1 cellular context compared by ENCODE assay signal in the genomic region with DNA sequence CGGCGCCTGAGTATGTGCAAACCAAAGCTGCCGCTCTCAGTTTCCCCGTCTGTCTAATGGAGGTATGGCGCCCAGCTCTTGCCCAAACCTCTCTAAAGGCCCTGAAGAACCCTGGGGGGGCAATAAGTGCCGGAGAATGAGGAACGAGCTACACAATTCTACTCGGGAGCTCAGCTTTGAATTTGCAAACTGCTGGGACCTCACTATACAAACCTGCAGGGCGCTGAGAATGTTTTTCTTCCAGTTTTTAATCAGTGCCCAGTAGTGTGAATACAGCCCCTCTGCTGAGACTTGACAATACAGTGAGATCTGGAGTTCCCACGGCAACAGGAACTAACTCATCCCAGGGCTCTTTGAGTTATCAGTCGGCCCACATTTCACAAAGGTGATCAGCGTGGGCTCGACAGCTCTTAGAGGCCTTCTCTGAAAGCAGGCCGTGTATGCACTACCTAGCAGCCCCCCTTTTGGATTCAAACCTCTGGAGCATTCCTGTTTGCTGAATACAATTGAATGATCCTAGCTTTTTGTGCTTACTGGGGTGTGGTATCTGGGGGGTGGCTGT.
A peak's percentile ranks its signal among the peaks of the same experiment; 100 is the strongest.
TF ChIP-seq lines count a peak whose summit lies in the region.

No MANE protein-coding gene starts in this region.

TF ChIP-seq in K562, 482 proteins besides CTCF, POLR2A, EP300 and RAD21 (continued from another document and continues in another):
- TF ChIP-seq CHD7 (IDR thresholded peaks at IDR 0.05; ENCODE audit: low read depth, low read length) = no peak
- no peak for TF ChIP-seq ATF7 (IDR thresholded peaks at IDR 0.05)
- no peak for TF ChIP-seq SETDB1 (IDR thresholded peaks at IDR 0.05; ENCODE audit: low read length)
- TF ChIP-seq ZNF57 (CRISPR knock-in tag; IDR thresholded peaks at IDR 0.05) = no peak
- peak; percentile 47; the same call in 1 of the 2 replicates for TF ChIP-seq NCOR1 (IDR thresholded peaks at IDR 0.05)
- TF ChIP-seq THRAP3 (IDR thresholded peaks at IDR 0.05; ENCODE audit: borderline replicate concordance) = no peak
- peak in 1 of 2 experiments; percentile 17 for TF ChIP-seq E2F6 (IDR thresholded peaks at IDR 0.05; ENCODE audit: borderline replicate concordance in 1 of 2, extremely low read depth in 1 of 2, insufficient read depth in 1 of 2, insufficient read length in 1 of 2, low read depth in 1 of 2, low read length in 1 of 2, poor library complexity in 1 of 2, severe bottlenecking in 1 of 2)
- TF ChIP-seq, protein P1, sequence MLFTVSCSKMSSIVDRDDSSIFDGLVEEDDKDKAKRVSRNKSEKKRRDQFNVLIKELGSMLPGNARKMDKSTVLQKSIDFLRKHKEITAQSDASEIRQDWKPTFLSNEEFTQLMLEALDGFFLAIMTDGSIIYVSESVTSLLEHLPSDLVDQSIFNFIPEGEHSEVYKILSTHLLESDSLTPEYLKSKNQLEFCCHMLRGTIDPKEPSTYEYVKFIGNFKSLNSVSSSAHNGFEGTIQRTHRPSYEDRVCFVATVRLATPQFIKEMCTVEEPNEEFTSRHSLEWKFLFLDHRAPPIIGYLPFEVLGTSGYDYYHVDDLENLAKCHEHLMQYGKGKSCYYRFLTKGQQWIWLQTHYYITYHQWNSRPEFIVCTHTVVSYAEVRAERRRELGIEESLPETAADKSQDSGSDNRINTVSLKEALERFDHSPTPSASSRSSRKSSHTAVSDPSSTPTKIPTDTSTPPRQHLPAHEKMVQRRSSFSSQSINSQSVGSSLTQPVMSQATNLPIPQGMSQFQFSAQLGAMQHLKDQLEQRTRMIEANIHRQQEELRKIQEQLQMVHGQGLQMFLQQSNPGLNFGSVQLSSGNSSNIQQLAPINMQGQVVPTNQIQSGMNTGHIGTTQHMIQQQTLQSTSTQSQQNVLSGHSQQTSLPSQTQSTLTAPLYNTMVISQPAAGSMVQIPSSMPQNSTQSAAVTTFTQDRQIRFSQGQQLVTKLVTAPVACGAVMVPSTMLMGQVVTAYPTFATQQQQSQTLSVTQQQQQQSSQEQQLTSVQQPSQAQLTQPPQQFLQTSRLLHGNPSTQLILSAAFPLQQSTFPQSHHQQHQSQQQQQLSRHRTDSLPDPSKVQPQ (CRISPR knock-in tag; IDR thresholded peaks at IDR 0.05; ENCODE audit: borderline replicate concordance) = no peak
- TF ChIP-seq, protein P2, sequence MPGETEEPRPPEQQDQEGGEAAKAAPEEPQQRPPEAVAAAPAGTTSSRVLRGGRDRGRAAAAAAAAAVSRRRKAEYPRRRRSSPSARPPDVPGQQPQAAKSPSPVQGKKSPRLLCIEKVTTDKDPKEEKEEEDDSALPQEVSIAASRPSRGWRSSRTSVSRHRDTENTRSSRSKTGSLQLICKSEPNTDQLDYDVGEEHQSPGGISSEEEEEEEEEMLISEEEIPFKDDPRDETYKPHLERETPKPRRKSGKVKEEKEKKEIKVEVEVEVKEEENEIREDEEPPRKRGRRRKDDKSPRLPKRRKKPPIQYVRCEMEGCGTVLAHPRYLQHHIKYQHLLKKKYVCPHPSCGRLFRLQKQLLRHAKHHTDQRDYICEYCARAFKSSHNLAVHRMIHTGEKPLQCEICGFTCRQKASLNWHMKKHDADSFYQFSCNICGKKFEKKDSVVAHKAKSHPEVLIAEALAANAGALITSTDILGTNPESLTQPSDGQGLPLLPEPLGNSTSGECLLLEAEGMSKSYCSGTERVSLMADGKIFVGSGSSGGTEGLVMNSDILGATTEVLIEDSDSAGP (CRISPR knock-in tag; IDR thresholded peaks at IDR 0.05) = no peak
- peak; percentile 34; the same call in 1 of the 2 replicates for TF ChIP-seq CXXC5 (CRISPR knock-in tag; IDR thresholded peaks at IDR 0.05)
- TF ChIP-seq BRF2 (IDR thresholded peaks at IDR 0.05; ENCODE audit: borderline replicate concordance, insufficient read depth, insufficient read length) = no peak
- no peak for TF ChIP-seq U2AF1 (optimal IDR thresholded peaks at IDR 0.05; ENCODE audit: low read depth, low read length)
- TF ChIP-seq NFYB (IDR thresholded peaks at IDR 0.05; ENCODE audit: extremely low read depth, insufficient read length) = no peak
- no peak for TF ChIP-seq HEY1 (CRISPR knock-in tag; IDR thresholded peaks at IDR 0.05; ENCODE audit: borderline replicate concordance)
- peak in 1 of 2 experiments; percentile 55; a peak in 1 of 4 replicates for TF ChIP-seq KDM1A (IDR thresholded peaks at IDR 0.05)
- TF ChIP-seq STAT5A (IDR thresholded peaks at IDR 0.05; ENCODE audit: borderline replicate concordance, low read length) = peak; percentile 45; the same call in 1 of the 2 replicates
- no peak for TF ChIP-seq KAT8 (IDR thresholded peaks at IDR 0.05; ENCODE audit: low read depth)
- TF ChIP-seq NEUROD1 (IDR thresholded peaks at IDR 0.05; ENCODE audit: borderline replicate concordance, low read depth, low read length, partially characterized antibody) = no peak
- TF ChIP-seq, protein P3, sequence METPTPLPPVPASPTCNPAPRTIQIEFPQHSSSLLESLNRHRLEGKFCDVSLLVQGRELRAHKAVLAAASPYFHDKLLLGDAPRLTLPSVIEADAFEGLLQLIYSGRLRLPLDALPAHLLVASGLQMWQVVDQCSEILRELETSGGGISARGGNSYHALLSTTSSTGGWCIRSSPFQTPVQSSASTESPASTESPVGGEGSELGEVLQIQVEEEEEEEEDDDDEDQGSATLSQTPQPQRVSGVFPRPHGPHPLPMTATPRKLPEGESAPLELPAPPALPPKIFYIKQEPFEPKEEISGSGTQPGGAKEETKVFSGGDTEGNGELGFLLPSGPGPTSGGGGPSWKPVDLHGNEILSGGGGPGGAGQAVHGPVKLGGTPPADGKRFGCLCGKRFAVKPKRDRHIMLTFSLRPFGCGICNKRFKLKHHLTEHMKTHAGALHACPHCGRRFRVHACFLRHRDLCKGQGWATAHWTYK (CRISPR knock-in tag; IDR thresholded peaks at IDR 0.05) = no peak
- TF ChIP-seq, protein P4, sequence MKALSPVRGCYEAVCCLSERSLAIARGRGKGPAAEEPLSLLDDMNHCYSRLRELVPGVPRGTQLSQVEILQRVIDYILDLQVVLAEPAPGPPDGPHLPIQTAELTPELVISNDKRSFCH (CRISPR knock-in tag; IDR thresholded peaks at IDR 0.05) = no peak
- TF ChIP-seq, protein P4 (tag; IDR thresholded peaks at IDR 0.05) = no peak
- no peak for TF ChIP-seq HMGXB4 (CRISPR knock-in tag; IDR thresholded peaks at IDR 0.05)
- no peak for TF ChIP-seq FOXO4 (CRISPR knock-in tag; IDR thresholded peaks at IDR 0.05)
- no peak for TF ChIP-seq NR4A1 (CRISPR knock-in tag; IDR thresholded peaks at IDR 0.05)
- TF ChIP-seq NR4A1 (tag; IDR thresholded peaks at IDR 0.05) = no peak
- no peak for TF ChIP-seq SP2 (IDR thresholded peaks at IDR 0.05; ENCODE audit: extremely low read depth, low read depth, low read length, poor library complexity, severe bottlenecking)
- no peak for TF ChIP-seq ZNF717 (CRISPR knock-in tag; IDR thresholded peaks at IDR 0.05)
- TF ChIP-seq ZNF431 (CRISPR knock-in tag; IDR thresholded peaks at IDR 0.05) = no peak
- no peak for TF ChIP-seq SREBF2 (CRISPR knock-in tag; IDR thresholded peaks at IDR 0.05)
- TF ChIP-seq ZSCAN32 (CRISPR knock-in tag; IDR thresholded peaks at IDR 0.05) = no peak
- TF ChIP-seq PTBP1 (IDR thresholded peaks at IDR 0.05; ENCODE audit: low read depth, low read length) = no peak
- no peak for TF ChIP-seq HNRNPH1 (optimal IDR thresholded peaks at IDR 0.05; ENCODE audit: low read depth, low read length)
